ENCODE assay signal across 32 cellular contexts in the genomic region with DNA sequence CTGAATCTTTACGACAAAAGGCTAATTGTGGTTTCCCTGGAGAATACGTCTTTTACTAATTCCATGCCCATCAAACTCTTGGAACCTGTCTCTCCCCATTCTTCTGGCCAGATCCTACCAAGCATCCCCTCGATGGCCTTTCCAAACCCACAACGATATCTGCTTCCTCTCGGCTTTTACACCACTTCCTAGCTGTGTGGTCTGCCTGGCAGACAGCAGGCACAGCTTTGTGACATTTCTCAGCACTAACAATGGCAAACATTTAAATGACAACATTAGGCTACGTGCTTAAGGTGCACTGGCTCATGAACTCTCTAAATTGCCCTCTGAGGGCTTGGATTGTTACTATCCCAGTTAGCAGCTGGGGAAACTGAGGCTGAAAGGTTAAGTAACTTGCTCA.
"Had no signal": no experiment of that assay in that cellular context is flagged by ENCODE, and none has a peak within 500 bp of the region (broad histone marks: within the 10 kb centered on the region; RNA-seq: fewer than 3 reads in every experiment).

No MANE protein-coding gene starts in this region.

- H3K27ac Mint-ChIP-seq: activated naive CD4-positive, alpha-beta T cell treated with anti-CD3 and anti-CD28 coated beads for 36 hours; activated naive CD4-positive, alpha-beta T cell treated with anti-CD3 and anti-CD28 coated beads, Interleukin-2, amount 50 U/mL, for 24 hours; activated T-cell treated with anti-CD3 and anti-CD28 coated beads, Interleukin-2, amount 50 U/mL, for 24 hours; activated T-helper 17 cell treated with anti-CD3 and anti-CD28 coated beads, Interleukin-2, amount 50 U/mL, for 72 hours; T-cell; T-helper 1 cell treated with Interleukin-12 subunit alpha and Interleukin-12 subunit beta and Interleukin-4 antibody, amounts not matched to agents 30 μg/mL and 1 μg/mL, for 36 hours had no signal

- DNase-seq: activated CD4-positive, alpha-beta T cell treated with anti-CD3 and anti-CD28 coated beads for 1 hour; activated CD4-positive, alpha-beta T cell treated with anti-CD3 and anti-CD28 coated beads for 48 hours; activated CD4-positive, alpha-beta T cell treated with anti-CD3 and anti-CD28 coated beads, Interleukin-2, amount 50 U/mL, for 1 hour; activated CD4-positive, alpha-beta T cell treated with anti-CD3 and anti-CD28 coated beads, Interleukin-2, amount 50 U/mL, for 48 hours; activated CD4-positive, CD25-positive, alpha-beta regulatory T cell; activated CD8-positive, alpha-beta memory T cell treated with anti-CD3 and anti-CD28 coated beads, Interleukin-2, amount 50 U/mL, for 48 hours; activated effector memory CD4-positive, alpha-beta T cell treated with Interleukin-2 at 50 U/mL for 16 hours; activated gamma-delta T cell treated with Interleukin-2 at 50 U/mL for 16 hours; activated naive CD4-positive, alpha-beta T cell treated with anti-CD3 and anti-CD28 coated beads for 36 hours; activated T-cell treated with anti-CD3 and anti-CD28 coated beads for 4 hours; activated T-cell treated with anti-CD3 and anti-CD28 coated beads, Interleukin-2, amount 50 U/mL, for 24 hours; amygdala; aorta; body of pancreas; central memory CD4-positive, alpha-beta T cell; cerebellar nuclear complex; colonic mucosa; effector CD8-positive, alpha-beta T cell; esophagus squamous epithelium; foreskin melanocyte; heart right ventricle; hippocampal formation; SW 1271; T-cell; T1000 had no signal

- H3K36me3 Mint-ChIP-seq: activated naive CD4-positive, alpha-beta T cell treated with anti-CD3 and anti-CD28 coated beads, Interleukin-2, amount 50 U/mL, for 24 hours; T-cell had no signal

- H3K4me1 ChIP-seq: adrenal gland, body of pancreas, colonic mucosa, esophagus squamous epithelium, gastroesophageal sphincter had no signal

- H3K27me3 ChIP-seq: adrenal gland, body of pancreas, cardiac muscle cell, colonic mucosa, esophagus squamous epithelium, gastroesophageal sphincter, heart right ventricle had no signal

- H3K36me3 ChIP-seq: cardiac muscle cell, colonic mucosa had no signal

- H3K9me3 ChIP-seq: adrenal gland, body of pancreas, colonic mucosa, esophagus squamous epithelium, gastroesophageal sphincter, heart right ventricle had no signal

- H3K27ac ChIP-seq: adrenal gland, body of pancreas, cardiac muscle cell, colonic mucosa, epithelial cell of prostate, esophagus squamous epithelium, gastroesophageal sphincter, heart right ventricle had no signal

- H3K27me3 Mint-ChIP-seq: activated naive CD4-positive, alpha-beta T cell treated with anti-CD3 and anti-CD28 coated beads, Interleukin-2, amount 50 U/mL, for 24 hours had no signal

- H3K4me3 Mint-ChIP-seq: activated naive CD4-positive, alpha-beta T cell treated with anti-CD3 and anti-CD28 coated beads for 36 hours; activated naive CD4-positive, alpha-beta T cell treated with anti-CD3 and anti-CD28 coated beads, Interleukin-2, amount 50 U/mL, for 24 hours; activated T-cell treated with anti-CD3 and anti-CD28 coated beads, Interleukin-2, amount 50 U/mL, for 24 hours; activated T-helper 17 cell treated with anti-CD3 and anti-CD28 coated beads, Interleukin-2, amount 50 U/mL, for 72 hours; T-cell; T-helper 1 cell treated with Interleukin-12 subunit alpha and Interleukin-12 subunit beta and Interleukin-4 antibody, amounts not matched to agents 30 μg/mL and 1 μg/mL, for 36 hours had no signal

- ATAC-seq: activated T-helper 17 cell treated with anti-CD3 and anti-CD28 coated beads, Interleukin-2, amount 50 U/mL, for 72 hours; body of pancreas; gastroesophageal sphincter; heart right ventricle; T-cell had no signal

- H3K4me1 Mint-ChIP-seq: activated naive CD4-positive, alpha-beta T cell treated with anti-CD3 and anti-CD28 coated beads, Interleukin-2, amount 50 U/mL, for 24 hours; activated T-helper 17 cell treated with anti-CD3 and anti-CD28 coated beads, Interleukin-2, amount 50 U/mL, for 72 hours; T-cell had no signal

- H3K4me3 ChIP-seq: adrenal gland, body of pancreas, cardiac muscle cell, colonic mucosa, esophagus squamous epithelium, gastroesophageal sphincter, heart right ventricle had no signal

- H3K9me3 Mint-ChIP-seq: activated naive CD4-positive, alpha-beta T cell treated with anti-CD3 and anti-CD28 coated beads for 36 hours; activated naive CD4-positive, alpha-beta T cell treated with anti-CD3 and anti-CD28 coated beads, Interleukin-2, amount 50 U/mL, for 24 hours; activated T-cell treated with anti-CD3 and anti-CD28 coated beads, Interleukin-2, amount 50 U/mL, for 24 hours; activated T-helper 17 cell treated with anti-CD3 and anti-CD28 coated beads, Interleukin-2, amount 50 U/mL, for 72 hours; T-cell; T-helper 1 cell treated with Interleukin-12 subunit alpha and Interleukin-12 subunit beta and Interleukin-4 antibody, amounts not matched to agents 30 μg/mL and 1 μg/mL, for 36 hours had no signal
